In genomic region chr22:23660381-23660780, GRCh38 we compare ENCODE assay signal across 5 cellular contexts. TPM values are rescaled to one million over a fixed set of nuclear protein-coding genes. Genes with fewer than 3 reads are reported as not detected.
"Had no signal": no experiment of that assay in that cellular context is flagged by ENCODE, and none has a peak within 500 bp of the region (broad histone marks: within the 10 kb centered on the region; RNA-seq: fewer than 3 reads in every experiment).

No MANE protein-coding gene starts in this region.

RNA-seq across cellular contexts. Expression of gene DRICH1, which starts 28.3 kb away (rescaled TPM):
- total RNA-seq: activated naive CD8-positive, alpha-beta T cell treated with anti-CD3 and anti-CD28 coated beads for 36 hours; ascending aorta; bronchial epithelial cell; cardiac muscle cell had no signal
- polyA plus RNA-seq: cardiac muscle cell had no signal

RNA-seq across cellular contexts. Expression of gene RGL4, which starts 30.4 kb away (rescaled TPM):
- total RNA-seq: ascending aorta, bronchial epithelial cell, cardiac muscle cell, WTC11 had no signal
